ENCODE assay signal across 8 cellular contexts in the genomic region with DNA sequence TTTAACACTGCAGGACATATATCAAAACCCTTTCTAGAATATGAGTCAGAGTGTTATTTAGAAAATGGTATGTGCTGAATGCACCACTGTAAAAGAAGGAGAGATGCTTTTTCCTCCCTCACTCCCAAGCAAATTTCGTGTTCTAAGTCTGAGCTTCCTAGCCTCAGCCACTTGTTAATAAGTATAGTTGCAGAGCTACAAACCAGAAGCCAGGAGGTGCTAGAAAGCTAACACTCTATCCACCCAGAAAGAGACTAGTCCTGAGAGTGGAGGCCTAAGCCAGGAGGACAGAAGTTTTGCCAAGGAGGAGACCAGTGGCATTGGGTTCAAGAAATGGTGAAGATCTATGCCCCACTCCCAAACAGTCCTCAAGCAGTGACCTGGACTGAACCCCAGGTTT. TPM values are rescaled to one million over a fixed set of nuclear protein-coding genes. Genes with fewer than 3 reads are reported as not detected.
DNase-seq lines count a peak whose midpoint lies in the region; ATAC-seq and TF ChIP-seq lines count a peak whose summit lies in the region.

No MANE protein-coding gene starts in this region.

- ATAC-seq in Right ventricle myocardium inferior, result no peak

- no peaks in the 10 kb centered on the region for H3K36me3 ChIP-seq in mesendoderm (ENCODE audit: control insufficient read depth, insufficient read depth, low read length)

- no peak overlapping the region for H3K9ac ChIP-seq in mesendoderm (ENCODE audit: low read length)

- no peak overlapping the region for H3K56ac ChIP-seq in mesendoderm (ENCODE audit: low read length)

- WGBS in mesendoderm (ENCODE audit: extremely low coverage, insufficient coverage, low lambda C conversion rate), result no CpG with 5 or more reads among the region's 1 CpG

- no peak overlapping the region for H2BK15ac ChIP-seq in mesendoderm (replicated peaks; ENCODE audit: low read depth)

- POLR2A ChIA-PET in GM10248 (lab: Yijun Ruan, JAX), result no interaction called here

- H3K79me2 ChIP-seq in mesendoderm (ENCODE audit: control insufficient read depth, insufficient read depth, low read length), result no peaks in the 10 kb centered on the region

- peak overlapping the region; percentile 60; the same call in 1 of the 2 replicates for H3K27ac ChIP-seq in VCaP
- no peak overlapping the region for H3K27ac ChIP-seq in mesendoderm (ENCODE audit: low read depth, low read length)

- H2BK5ac ChIP-seq in mesendoderm (ENCODE audit: low read length), result no peak overlapping the region

- DNase-seq in GM10248 (ENCODE audit: extremely low spot score) (no peak), HFF-Myc (ENCODE audit: extremely low read depth, low read depth) (no peak), mesendoderm (peak; percentile 60), retina (no peak), Right ventricle myocardium inferior (ENCODE audit: missing footprints) (no peak), COR-L47 (lab: John Stamatoyannopoulos, UW) (no peak), anterior cingulate cortex (lab: John Stamatoyannopoulos, UW) (no peak)

- H3K4me1 ChIP-seq in mesendoderm (ENCODE audit: control insufficient read depth, low read depth, low read length), result no peaks in the 10 kb centered on the region

- no peak overlapping the region for H2AK5ac ChIP-seq in mesendoderm (ENCODE audit: low read length)

- no peak overlapping the region for H3K18ac ChIP-seq in mesendoderm (ENCODE audit: low read length)

- no peaks in the 10 kb centered on the region for H3K79me1 ChIP-seq in mesendoderm (ENCODE audit: low read length)

- H4K8ac ChIP-seq in mesendoderm (ENCODE audit: low read depth, low read length), result no peak overlapping the region

- H3K27me3 ChIP-seq in mesendoderm (ENCODE audit: insufficient read depth, low read length, poor library complexity), result no peaks in the 10 kb centered on the region

- CTCF ChIA-PET in GM10248 (lab: Yijun Ruan, JAX), result interaction anchor here (0.8 to 3.6 kb wide), 9 partner anchors 8 to 330 kb away, joined by 3 to 15 read pairs (median 5); no protein-coding TSS in a partner anchor

- intact Hi-C loops in Right ventricle myocardium inferior (cut with DNase I), result no loop called here

- H3K23ac ChIP-seq in mesendoderm (ENCODE audit: low read length), result no peak overlapping the region

- H2BK120ac ChIP-seq in mesendoderm (ENCODE audit: low read depth, low read length), result no peak overlapping the region

- no peak overlapping the region for H3K4me2 ChIP-seq in mesendoderm (ENCODE audit: low read length)

- no peak overlapping the region for H3K4ac ChIP-seq in mesendoderm (ENCODE audit: low read depth, low read length)

- TF ChIP-seq CTCF in GM10248 (IDR thresholded peaks at IDR 0.05; ENCODE audit: control extremely low read depth, extremely low read depth, low read depth, missing control alignments), result peak; percentile 10
- peak; percentile 33 for TF ChIP-seq CTCF in HFF-Myc (IDR thresholded peaks at IDR 0.05; ENCODE audit: low read depth, low read length, missing control alignments)
- no peak for TF ChIP-seq CTCF in VCaP (conservative IDR thresholded peaks at IDR 0.05)

- no peak overlapping the region for H4K5ac ChIP-seq in mesendoderm (ENCODE audit: low read length)

- H3K4me3 ChIP-seq in HFF-Myc (replicated peaks; ENCODE audit: low read depth, low read length) (no peak overlapping the region), mesendoderm (ENCODE audit: low read length) (no peak overlapping the region)

RNA-seq across cellular contexts. Expression of a gene that starts 40.5 kb away (rescaled TPM):
- 18.7 TPM for polyA plus RNA-seq in mesendoderm (2013, experiment 1 of 2)
- polyA plus RNA-seq in mesendoderm (2013, experiment 2 of 2), result 19.1 TPM
- total RNA-seq in Right ventricle myocardium inferior, result 202 TPM
